In genomic region chr12:6213969-6214368, GRCh38 we compare ENCODE assay signal across 17 cellular contexts. TPM values are rescaled to one million over a fixed set of nuclear protein-coding genes. Genes with fewer than 3 reads are reported as not detected.
DNase-seq lines count a peak whose midpoint lies in the region; ATAC-seq and TF ChIP-seq lines count a peak whose summit lies in the region.
"Had no signal": no experiment of that assay in that cellular context is flagged by ENCODE, and none has a peak within 500 bp of the region (broad histone marks: within the 10 kb centered on the region; RNA-seq: fewer than 3 reads in every experiment).

No MANE protein-coding gene starts in this region.

- 64% methylated on average over 6 of the region's 6 CpGs for WGBS in prostate gland

- no peak overlapping the region for H3K27ac Mint-ChIP-seq in stimulated activated effector memory CD8-positive, alpha-beta T cell treated with anti-CD3 and anti-CD28 coated beads, Interleukin-12 subunit alpha, Interleukin-12 subunit beta, amount 100 ng/mL, for 72 hours
- H3K27ac Mint-ChIP-seq: activated CD4-positive, alpha-beta memory T cell treated with anti-CD3 and anti-CD28 coated beads, Interleukin-2, amount 10 ng/mL, durations not matched to agents 7 days and 5 days; activated T-helper 2 cell treated with anti-CD3 and anti-CD28 coated beads, Interferon-gamma antibody, Interleukin-2, Interleukin-4, amounts not matched to agents 10 μg/mL and 5 μg/mL and 100 μg/mL, durations not matched to agents 14 hours and 24 hours and 36 hours; dendritic cell treated with granulocyte-macrophage colony-stimulating factor and Interleukin-4, amounts not matched to agents 40 ng/mL and 50 ng/mL, for 4 days; natural killer cell treated with Interleukin-12 subunit alpha and Interleukin-12 subunit beta and Interleukin-15 and Interleukin-18, amount 100 ng/mL, for 72 hours had no signal

- H3K4me1 Mint-ChIP-seq in stimulated activated effector memory CD8-positive, alpha-beta T cell treated with anti-CD3 and anti-CD28 coated beads, Interleukin-12 subunit alpha, Interleukin-12 subunit beta, amount 100 ng/mL, for 72 hours, result peaks cover 15% of the 10 kb centered on the region

- H3K4me3 Mint-ChIP-seq in stimulated activated effector memory CD8-positive, alpha-beta T cell treated with anti-CD3 and anti-CD28 coated beads, Interleukin-12 subunit alpha, Interleukin-12 subunit beta, amount 100 ng/mL, for 72 hours, result no peak overlapping the region
- H3K4me3 Mint-ChIP-seq: activated CD4-positive, alpha-beta memory T cell treated with anti-CD3 and anti-CD28 coated beads, Interleukin-2, amount 10 ng/mL, durations not matched to agents 7 days and 5 days; CD14-positive monocyte; dendritic cell treated with granulocyte-macrophage colony-stimulating factor and Interleukin-4, amounts not matched to agents 40 ng/mL and 50 ng/mL, for 4 days; natural killer cell treated with Interleukin-12 subunit alpha and Interleukin-12 subunit beta and Interleukin-15 and Interleukin-18, amount 100 ng/mL, for 72 hours had no signal

- H3K27me3 ChIP-seq in RWPE2 (ENCODE audit: insufficient read depth, poor library complexity, severe bottlenecking) (no peaks in the 10 kb centered on the region), prostate gland (replicated peaks; ENCODE audit: insufficient read depth) (no peaks in the 10 kb centered on the region)

- H3K4me3 ChIP-seq in RWPE2 (ENCODE audit: severe bottlenecking) (no peak overlapping the region), prostate gland (no peak overlapping the region)
- H3K4me3 ChIP-seq: HAP-1 had no signal

- H3K9me3 ChIP-seq in RWPE2 (ENCODE audit: severe bottlenecking) (no peaks in the 10 kb centered on the region), prostate gland (no peaks in the 10 kb centered on the region)
- H3K9me3 ChIP-seq: HAP-1 had no signal

- ATAC-seq in RWPE2 (ENCODE audit: low read depth), result no peak
- ATAC-seq in GM21576 (IDR thresholded peaks at IDR 0.05; ENCODE audit: unreplicated experiment), result no peak
- no peak for ATAC-seq in stimulated activated effector memory CD8-positive, alpha-beta T cell treated with anti-CD3 and anti-CD28 coated beads, Interleukin-12 subunit alpha, Interleukin-12 subunit beta, amount 100 ng/mL, for 72 hours
- ATAC-seq: natural killer cell treated with Interleukin-12 subunit alpha and Interleukin-12 subunit beta and Interleukin-15 and Interleukin-18, amount 100 ng/mL, for 72 hours had no signal

- TF ChIP-seq CTCF in RWPE2 (IDR thresholded peaks at IDR 0.05; ENCODE audit: poor library complexity, severe bottlenecking) (no peak), prostate gland (IDR thresholded peaks at IDR 0.05) (no peak)

- no peaks in the 10 kb centered on the region for H3K36me3 Mint-ChIP-seq in stimulated activated effector memory CD8-positive, alpha-beta T cell treated with anti-CD3 and anti-CD28 coated beads, Interleukin-12 subunit alpha, Interleukin-12 subunit beta, amount 100 ng/mL, for 72 hours
- H3K36me3 Mint-ChIP-seq: CD14-positive monocyte; natural killer cell treated with Interleukin-12 subunit alpha and Interleukin-12 subunit beta and Interleukin-15 and Interleukin-18, amount 100 ng/mL, for 72 hours had no signal

- H3K4me1 ChIP-seq in RWPE2 (ENCODE audit: insufficient read depth, poor library complexity, severe bottlenecking) (peaks cover 93% of the 10 kb centered on the region), prostate gland (replicated peaks) (peaks cover 42% of the 10 kb centered on the region)

- no peak for DNase-seq in RWPE2 (ENCODE audit: low spot score)
- no peak for DNase-seq in epithelial cell of prostate (ENCODE audit: low read depth, low spot score)
- DNase-seq in prostate gland (ENCODE audit: low spot score), result no peak
- no peak for DNase-seq in COR-L47 (lab: John Stamatoyannopoulos, UW)
- no peak for DNase-seq in stimulated activated effector memory CD8-positive, alpha-beta T cell treated with anti-CD3 and anti-CD28 coated beads, Interleukin-12 subunit alpha, Interleukin-12 subunit beta, amount 100 ng/mL, for 72 hours (ENCODE audit: low spot score in 2 of 2)
- no peak for DNase-seq in NCI-H1105 treated with DMSO at 0.1 percent for 48 hours (lab: John Stamatoyannopoulos, UW)
- DNase-seq: activated CD4-positive, alpha-beta memory T cell treated with anti-CD3 and anti-CD28 coated beads, Interleukin-2, amount 10 ng/mL, durations not matched to agents 7 days and 5 days; amygdala; KG1; NCI-H1436; NCI-H345 had no signal

- intact Hi-C loops in prostate gland (cut with DNase I), result no loop called here

- H3K36me3 ChIP-seq in RWPE2 (ENCODE audit: low read depth), result peaks cover 72% of the 10 kb centered on the region
- no peaks in the 10 kb centered on the region for H3K36me3 ChIP-seq in prostate gland
- H3K36me3 ChIP-seq: HAP-1 had no signal

- H3K27ac ChIP-seq in RWPE2 (ENCODE audit: poor library complexity, severe bottlenecking) (peak overlapping the region; percentile 99), epithelial cell of prostate (peak overlapping the region; percentile 99), prostate gland (peak overlapping the region; percentile 88 to 98)

- TF ChIP-seq POLR2A in prostate gland (IDR thresholded peaks at IDR 0.05), result no peak

- no peaks in the 10 kb centered on the region for H3K9me3 Mint-ChIP-seq in stimulated activated effector memory CD8-positive, alpha-beta T cell treated with anti-CD3 and anti-CD28 coated beads, Interleukin-12 subunit alpha, Interleukin-12 subunit beta, amount 100 ng/mL, for 72 hours
- H3K9me3 Mint-ChIP-seq: activated CD4-positive, alpha-beta memory T cell treated with anti-CD3 and anti-CD28 coated beads, Interleukin-2, amount 10 ng/mL, durations not matched to agents 7 days and 5 days; activated T-helper 2 cell treated with anti-CD3 and anti-CD28 coated beads, Interferon-gamma antibody, Interleukin-2, Interleukin-4, amounts not matched to agents 10 μg/mL and 5 μg/mL and 100 μg/mL, durations not matched to agents 14 hours and 24 hours and 36 hours; CD14-positive monocyte; dendritic cell treated with granulocyte-macrophage colony-stimulating factor and Interleukin-4, amounts not matched to agents 40 ng/mL and 50 ng/mL, for 4 days; natural killer cell treated with Interleukin-12 subunit alpha and Interleukin-12 subunit beta and Interleukin-15 and Interleukin-18, amount 100 ng/mL, for 72 hours had no signal

RNA-seq across cellular contexts. Expression of gene CD9, which starts 13.8 kb away (rescaled TPM):
- 100 to 1,000 TPM; 198 to 845 TPM for total RNA-seq in prostate gland
